Comparison of ENCODE assay signal across 37 cellular contexts in genomic region chr7:112190120-112190519, GRCh38.
"Had no signal": no experiment of that assay in that cellular context is flagged by ENCODE, and none has a peak within 500 bp of the region (broad histone marks: within the 10 kb centered on the region; RNA-seq: fewer than 3 reads in every experiment).

No MANE protein-coding gene starts in this region.

- H3K9me3 Mint-ChIP-seq: activated B cell treated with CpG ODN at 0.5 μM for 24 hours; activated CD4-positive, alpha-beta memory T cell treated with anti-CD3 and anti-CD28 coated beads, Interleukin-2, amount 10 ng/mL, durations not matched to agents 7 days and 5 days; activated T-helper 17 cell treated with anti-CD3 and anti-CD28 coated beads, Interleukin-2, amount 50 U/mL, for 72 hours; T-helper 1 cell treated with Interleukin-12 subunit alpha and Interleukin-12 subunit beta and Interleukin-4 antibody, amounts not matched to agents 30 μg/mL and 1 μg/mL, for 36 hours; T-helper 2 cell treated with Interferon-gamma antibody and Interleukin-4, amounts not matched to agents 5 μg/mL and 100 μg/mL, for 36 hours had no signal

- H3K4me1 Mint-ChIP-seq: activated B cell treated with CpG ODN at 0.5 μM for 24 hours; activated CD4-positive, alpha-beta memory T cell treated with anti-CD3 and anti-CD28 coated beads, Interleukin-2, amount 10 ng/mL, durations not matched to agents 7 days and 5 days; activated CD8-positive, alpha-beta memory T cell treated with anti-CD3 and anti-CD28 coated beads, Interleukin-2, amount 10 ng/mL, durations not matched to agents 7 days and 5 days; activated T-helper 17 cell treated with anti-CD3 and anti-CD28 coated beads, Interleukin-2, amount 50 U/mL, for 72 hours had no signal

- H3K27ac Mint-ChIP-seq: activated B cell treated with CpG ODN at 0.5 μM for 24 hours; activated CD4-positive, alpha-beta memory T cell treated with anti-CD3 and anti-CD28 coated beads, Interleukin-2, amount 10 ng/mL, durations not matched to agents 7 days and 5 days; activated CD8-positive, alpha-beta memory T cell treated with anti-CD3 and anti-CD28 coated beads, Interleukin-2, amount 10 ng/mL, durations not matched to agents 7 days and 5 days; activated naive CD8-positive, alpha-beta T cell treated with anti-CD3 and anti-CD28 coated beads for 36 hours; activated T-cell treated with anti-CD3 and anti-CD28 coated beads, Interleukin-2, amount 50 U/mL, for 72 hours; activated T-helper 17 cell treated with anti-CD3 and anti-CD28 coated beads, Interleukin-2, amount 50 U/mL, for 72 hours; T-helper 1 cell treated with Interleukin-12 subunit alpha and Interleukin-12 subunit beta and Interleukin-4 antibody, amounts not matched to agents 30 μg/mL and 1 μg/mL, for 36 hours; T-helper 2 cell treated with Interferon-gamma antibody and Interleukin-4, amounts not matched to agents 5 μg/mL and 100 μg/mL, for 36 hours had no signal

- H3K4me2 ChIP-seq: SK-N-SH had no signal

- H3K4me1 ChIP-seq: Peyer's patch, SJSA1 had no signal

- H3K4me3 Mint-ChIP-seq: activated B cell treated with CpG ODN at 0.5 μM for 24 hours; activated CD4-positive, alpha-beta memory T cell treated with anti-CD3 and anti-CD28 coated beads, Interleukin-2, amount 10 ng/mL, durations not matched to agents 7 days and 5 days; activated CD8-positive, alpha-beta memory T cell treated with anti-CD3 and anti-CD28 coated beads, Interleukin-2, amount 10 ng/mL, durations not matched to agents 7 days and 5 days; activated naive CD8-positive, alpha-beta T cell treated with anti-CD3 and anti-CD28 coated beads for 36 hours; activated T-cell treated with anti-CD3 and anti-CD28 coated beads, Interleukin-2, amount 50 U/mL, for 72 hours; activated T-helper 17 cell treated with anti-CD3 and anti-CD28 coated beads, Interleukin-2, amount 50 U/mL, for 72 hours; T-helper 1 cell treated with Interleukin-12 subunit alpha and Interleukin-12 subunit beta and Interleukin-4 antibody, amounts not matched to agents 30 μg/mL and 1 μg/mL, for 36 hours; T-helper 2 cell treated with Interferon-gamma antibody and Interleukin-4, amounts not matched to agents 5 μg/mL and 100 μg/mL, for 36 hours had no signal

- H3K36me3 Mint-ChIP-seq: activated CD8-positive, alpha-beta memory T cell treated with anti-CD3 and anti-CD28 coated beads, Interleukin-2, amount 10 ng/mL, durations not matched to agents 7 days and 5 days; activated naive CD8-positive, alpha-beta T cell treated with anti-CD3 and anti-CD28 coated beads for 36 hours had no signal

- H3K27ac ChIP-seq: brain microvascular endothelial cell, Peyer's patch, SJSA1 had no signal

- FAIRE-seq: TTC549 had no signal

- H3K27me3 ChIP-seq: brain microvascular endothelial cell, MG63, Peyer's patch, SJSA1 had no signal

- DNase-seq: activated B cell treated with CpG ODN at 0.5 μM for 24 hours; activated CD4-positive, alpha-beta memory T cell treated with anti-CD3 and anti-CD28 coated beads, Interleukin-2, amount 10 ng/mL, durations not matched to agents 7 days and 5 days; activated CD4-positive, alpha-beta T cell treated with anti-CD3 and anti-CD28 coated beads for 48 hours; activated CD4-positive, CD25-positive, alpha-beta regulatory T cell treated with anti-CD3 and anti-CD28 coated beads, Interleukin-2, amount 50 U/mL, for 72 hours; activated CD8-positive, alpha-beta memory T cell treated with anti-CD3 and anti-CD28 coated beads for 24 hours; activated CD8-positive, alpha-beta memory T cell treated with anti-CD3 and anti-CD28 coated beads, Interleukin-2, amount 10 ng/mL, durations not matched to agents 7 days and 5 days; activated CD8-positive, alpha-beta memory T cell treated with anti-CD3 and anti-CD28 coated beads, Interleukin-2, amount 50 U/mL, for 48 hours; activated effector memory CD4-positive, alpha-beta T cell treated with anti-CD3 and anti-CD28 coated beads, Interleukin-2, amount 50 U/mL, for 16 hours; activated naive CD4-positive, alpha-beta T cell; activated naive CD4-positive, alpha-beta T cell treated with anti-CD3 and anti-CD28 coated beads, Interleukin-2, amount 50 U/mL, for 16 hours; activated naive CD8-positive, alpha-beta T cell treated with anti-CD3 and anti-CD28 coated beads for 36 hours; activated T-cell treated with anti-CD3 and anti-CD28 coated beads, Interleukin-2, amount 50 U/mL, for 72 hours; amniotic stem cell; aorta; brain microvascular endothelial cell; central memory CD4-positive, alpha-beta T cell; Kasumi-1; KG1; MG63; MV-4-11; NCI-H1092; NCI-H1436 treated with DMSO at 0.1 percent for 48 hours; NCI-H1694 treated with DMSO at 0.1 percent for 48 hours; NCI-H2029; NCI-H345; NCI-H524 treated with DMSO at 0.1 percent for 48 hours; NCI-H748 treated with DMSO at 0.1 percent for 48 hours; OCI-M1; Peyer's patch; RPMI8226; SHP77 treated with DMSO at 0.1 percent for 48 hours; SK-N-SH had no signal

- H3K9me3 ChIP-seq: MG63, Peyer's patch, SJSA1, SK-N-SH had no signal

- H3K4me3 ChIP-seq: MG63, Peyer's patch, SJSA1 had no signal

- H3K9ac ChIP-seq: SK-N-SH had no signal

- ATAC-seq: activated CD8-positive, alpha-beta memory T cell treated with anti-CD3 and anti-CD28 coated beads, Interleukin-2, amount 10 ng/mL, durations not matched to agents 7 days and 5 days; activated T-cell treated with anti-CD3 and anti-CD28 coated beads, Interleukin-2, amount 50 U/mL, for 72 hours; activated T-helper 17 cell treated with anti-CD3 and anti-CD28 coated beads, Interleukin-2, amount 50 U/mL, for 72 hours had no signal

- H3K36me3 ChIP-seq: brain microvascular endothelial cell, MG63, Peyer's patch, SJSA1 had no signal
